Comparison of ENCODE assay signal across 11 cellular contexts in genomic region chr1:173572465-173572864, GRCh38. TPM values are rescaled to one million over a fixed set of nuclear protein-coding genes. Genes with fewer than 3 reads are reported as not detected.
"Had no signal": no experiment of that assay in that cellular context is flagged by ENCODE, and none has a peak within 500 bp of the region (broad histone marks: within the 10 kb centered on the region; RNA-seq: fewer than 3 reads in every experiment).

No MANE protein-coding gene starts in this region.

- H2AFZ ChIP-seq: GM23248 had no signal

- H3K27ac ChIP-seq: GM23248, HL-60 had no signal

- DNase-seq: GM23248, GOT3, H7, HFFc6, KG1 had no signal

- H3K9me3 ChIP-seq: HAP-1 had no signal

- H3K36me3 ChIP-seq: HAP-1 had no signal

- ATAC-seq: HCT116 had no signal

- H3K9ac ChIP-seq: GM23248 had no signal

- H3K4me3 ChIP-seq: GM23248, HAP-1 had no signal

RNA-seq across cellular contexts. Expression of gene SLC9C2, which starts 30.4 kb away (rescaled TPM):
- total RNA-seq: GM23248, H4, H7, HFFc6, HT1080 had no signal
- polyA plus RNA-seq: GM23248, IgD-negative memory B cell had no signal
